In genomic region chr6:34196116-34196832, GRCh38 we compare ENCODE assay signal across 8 cellular contexts. TPM values are rescaled to one million over a fixed set of nuclear protein-coding genes. Genes with fewer than 3 reads are reported as not detected.
DNase-seq lines count a peak whose midpoint lies in the region; ATAC-seq and TF ChIP-seq lines count a peak whose summit lies in the region.

No MANE protein-coding gene starts in this region.

- H3K9me3 Mint-ChIP-seq in activated CD8-positive, alpha-beta memory T cell treated with anti-CD3 and anti-CD28 coated beads, Interleukin-2, amount 10 ng/mL, durations not matched to agents 7 days and 5 days (ENCODE audit: low read depth): no peaks in the 10 kb centered on the region
- no peaks in the 10 kb centered on the region for H3K9me3 Mint-ChIP-seq in endodermal cell

- H3K36me3 Mint-ChIP-seq in activated CD8-positive, alpha-beta memory T cell treated with anti-CD3 and anti-CD28 coated beads, Interleukin-2, amount 10 ng/mL, durations not matched to agents 7 days and 5 days: no peaks in the 10 kb centered on the region
- no peaks in the 10 kb centered on the region for H3K36me3 Mint-ChIP-seq in endodermal cell (ENCODE audit: low read depth)

- peaks cover 6% of the 10 kb centered on the region for H3K4me1 Mint-ChIP-seq in activated CD8-positive, alpha-beta memory T cell treated with anti-CD3 and anti-CD28 coated beads, Interleukin-2, amount 10 ng/mL, durations not matched to agents 7 days and 5 days
- H3K4me1 Mint-ChIP-seq in endodermal cell: peaks cover 6% of the 10 kb centered on the region

- 50 to 62% methylated on average over 34 to 54 of the region's 54 CpGs for WGBS in endodermal cell (ENCODE audit: insufficient coverage in 1 of 2, insufficient read length in 1 of 2), 2 experiments

- TF ChIP-seq POLR2A in GM10847 (IDR thresholded peaks at IDR 0.05; ENCODE audit: extremely low read depth, insufficient read length): peak; percentile 32

- peak; percentile 79 for ATAC-seq in HG02885 (IDR thresholded peaks at IDR 0.05; ENCODE audit: poor library complexity, unreplicated experiment)
- peak; percentile 99 for ATAC-seq in activated CD8-positive, alpha-beta memory T cell treated with anti-CD3 and anti-CD28 coated beads, Interleukin-2, amount 10 ng/mL, durations not matched to agents 7 days and 5 days
- ATAC-seq in HG03457 (IDR thresholded peaks at IDR 0.05; ENCODE audit: unreplicated experiment): no peak

- peak overlapping the region; percentile 76 for H3K4me3 Mint-ChIP-seq in activated CD8-positive, alpha-beta memory T cell treated with anti-CD3 and anti-CD28 coated beads, Interleukin-2, amount 10 ng/mL, durations not matched to agents 7 days and 5 days
- H3K4me3 Mint-ChIP-seq in endodermal cell: peak overlapping the region; percentile 43

- peak; percentile 94 for TF ChIP-seq CTCF in endodermal cell (conservative IDR thresholded peaks at IDR 0.05)

- H3K27ac ChIP-seq in endodermal cell (ENCODE audit: low read depth, low read length): no peak overlapping the region

- CTCF ChIA-PET in activated CD8-positive, alpha-beta memory T cell treated with anti-CD3 and anti-CD28 coated beads, Interleukin-2, amount 10 ng/mL, durations not matched to agents 7 days and 5 days (lab: Charles Lee): interaction anchor here (0.6 to 3.7 kb wide), 39 partner anchors 9 to 1009 kb away, joined by 3 to 44 read pairs (median 4); partner anchors contain the start of genes HMGA1, NUDT3 and SMIM29

- H3K27me3 Mint-ChIP-seq in activated CD8-positive, alpha-beta memory T cell treated with anti-CD3 and anti-CD28 coated beads, Interleukin-2, amount 10 ng/mL, durations not matched to agents 7 days and 5 days: peaks cover 14% of the 10 kb centered on the region
- peaks cover 14% of the 10 kb centered on the region for H3K27me3 Mint-ChIP-seq in endodermal cell (ENCODE audit: insufficient read depth)

- H3K4me1 ChIP-seq in endodermal cell (ENCODE audit: control insufficient read depth, insufficient read depth, low read length) (no peaks in the 10 kb centered on the region), mononuclear cell (ENCODE audit: insufficient read depth, low read length) (peaks cover 10% of the 10 kb centered on the region)

- H3K4me3 ChIP-seq in endodermal cell (ENCODE audit: low read length) (no peak overlapping the region), mononuclear cell (ENCODE audit: low read length) (peak overlapping the region; percentile 40)

- DNase-seq in NCI-H82 treated with DMSO at 0.1 percent for 48 hours (lab: John Stamatoyannopoulos, UW; ENCODE audit: unreplicated experiment) (peak; percentile 24), endodermal cell (peak; percentile 90)
- peak; percentile 87 for DNase-seq in activated CD8-positive, alpha-beta memory T cell treated with anti-CD3 and anti-CD28 coated beads, Interleukin-2, amount 10 ng/mL, durations not matched to agents 7 days and 5 days
- DNase-seq in stimulated activated CD8-positive, alpha-beta memory T cell treated with anti-CD3 and anti-CD28 coated beads, Interleukin-15, amount 100 ng/mL, for 4 hours (ENCODE audit: low read depth in 2 of 2): peak; percentile 72 to 77

- no peak overlapping the region for H3K9ac ChIP-seq in endodermal cell (ENCODE audit: extremely low read depth, low read length, poor library complexity, severe bottlenecking)

- H3K36me3 ChIP-seq in endodermal cell (ENCODE audit: control insufficient read depth, insufficient read depth, low read length): no peaks in the 10 kb centered on the region

- H3K9me3 ChIP-seq in endodermal cell (ENCODE audit: control insufficient read depth, low read length) (no peaks in the 10 kb centered on the region), mononuclear cell (ENCODE audit: low read depth, low read length) (no peaks in the 10 kb centered on the region)

- peak overlapping the region; percentile 28 for H3K27ac Mint-ChIP-seq in activated CD8-positive, alpha-beta memory T cell treated with anti-CD3 and anti-CD28 coated beads, Interleukin-2, amount 10 ng/mL, durations not matched to agents 7 days and 5 days
- H3K27ac Mint-ChIP-seq in endodermal cell: no peak overlapping the region

- H3K27me3 ChIP-seq in endodermal cell (ENCODE audit: control insufficient read depth, insufficient read depth, low read length, poor library complexity, severe bottlenecking) (no peaks in the 10 kb centered on the region), mononuclear cell (ENCODE audit: insufficient read depth, low read length) (no peaks in the 10 kb centered on the region)

RNA-seq across cellular contexts. Expression of gene HMGA1, which starts 40.4 kb away (rescaled TPM):
- total RNA-seq in activated CD8-positive, alpha-beta memory T cell treated with anti-CD3 and anti-CD28 coated beads, Interleukin-2, amount 10 ng/mL, durations not matched to agents 7 days and 5 days: 100 to 1,000 TPM; 214 to 312 TPM
- total RNA-seq in endodermal cell (1,000 to 10,000 TPM; 1,306 to 1,595 TPM), mononuclear cell (44.3 TPM)
- 1,230 TPM for polyA plus RNA-seq in endodermal cell (2013, experiment 1 of 2)
- polyA plus RNA-seq in endodermal cell (2013, experiment 2 of 2): 1,159 TPM

RNA-seq across cellular contexts. Expression of gene GRM4, which starts 50.4 kb away (rescaled TPM):
- total RNA-seq in activated CD8-positive, alpha-beta memory T cell treated with anti-CD3 and anti-CD28 coated beads, Interleukin-2, amount 10 ng/mL, durations not matched to agents 7 days and 5 days: not detected
- total RNA-seq in endodermal cell (1 to 10 TPM; 3.1 to 9.1 TPM), mononuclear cell (under 0.01 TPM)
- 1.4 TPM for polyA plus RNA-seq in endodermal cell (2013, experiment 1 of 2)
- 0.99 TPM for polyA plus RNA-seq in endodermal cell (2013, experiment 2 of 2)

RNA-seq across cellular contexts. Expression of gene SMIM29, which starts 52.5 kb away (rescaled TPM):
- total RNA-seq in activated CD8-positive, alpha-beta memory T cell treated with anti-CD3 and anti-CD28 coated beads, Interleukin-2, amount 10 ng/mL, durations not matched to agents 7 days and 5 days: 10 to 100 TPM; 34.0 to 41.4 TPM
- total RNA-seq in endodermal cell: 1 to 10 TPM; 7.2 to 7.9 TPM
- 16.4 TPM for polyA plus RNA-seq in endodermal cell (2013, experiment 1 of 2)
- 14.3 TPM for polyA plus RNA-seq in endodermal cell (2013, experiment 2 of 2)
- total RNA-seq in mononuclear cell: 12.3 TPM

Comparison
In these comparisons a context has a peak if more than half of its experiments do, and no peak if none do; other contexts are left out.
1. DNase-seq: peak in every context shown above with its lines; median percentile 90 in endodermal cell; 87 in activated CD8-positive, alpha-beta memory T cell treated with anti-CD3 and anti-CD28 coated beads, Interleukin-2, amount 10 ng/mL, durations not matched to agents 7 days and 5 days; 74 in stimulated activated CD8-positive, alpha-beta memory T cell treated with anti-CD3 and anti-CD28 coated beads, Interleukin-15, amount 100 ng/mL, for 4 hours; 24 in NCI-H82 treated with DMSO at 0.1 percent for 48 hours.
2. RNA of gene HMGA1, which starts 40.4 kb away (total RNA-seq): 1,306 to 1,595 TPM in endodermal cell; 214 to 312 TPM in activated CD8-positive, alpha-beta memory T cell treated with anti-CD3 and anti-CD28 coated beads, Interleukin-2, amount 10 ng/mL, durations not matched to agents 7 days and 5 days and 44.3 TPM in mononuclear cell (single experiment); every median in the first group is over 4 times any median in the second.